ENCODE assay signal across 8 cellular contexts in the genomic region with DNA sequence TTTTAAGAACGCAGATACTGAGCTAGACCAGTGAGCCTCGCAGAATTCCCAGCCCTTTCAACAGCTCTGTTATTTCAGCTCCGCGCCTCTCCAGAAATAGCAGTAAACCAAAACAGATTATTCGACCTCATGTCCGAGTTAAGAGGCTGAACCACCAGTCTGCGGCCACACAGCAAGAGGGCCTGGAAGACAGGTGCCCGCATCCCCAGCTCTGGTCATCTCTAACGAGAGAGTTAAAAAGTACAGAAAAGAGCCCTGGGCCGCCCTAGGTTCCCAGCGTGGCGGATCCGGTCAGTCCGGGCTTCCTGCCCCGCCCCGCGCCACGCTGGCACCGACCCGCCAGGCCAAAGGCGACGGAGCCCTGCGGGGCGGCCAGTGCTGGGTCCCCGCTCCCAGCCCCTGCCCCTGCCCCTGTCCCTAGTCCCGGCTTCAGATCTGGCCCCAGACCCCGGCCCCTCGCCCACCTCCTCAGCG. TPM values are rescaled to one million over a fixed set of nuclear protein-coding genes. Genes with fewer than 3 reads are reported as not detected.
DNase-seq lines count a peak whose midpoint lies in the region; ATAC-seq, FAIRE-seq and TF ChIP-seq lines count a peak whose summit lies in the region.

No MANE protein-coding gene starts in this region.

- H3K9ac ChIP-seq in kidney (ENCODE audit: low read length in 2 of 2) = peak overlapping the region; percentile 82 to 98

- ATAC-seq in HG02981 (IDR thresholded peaks at IDR 0.05; ENCODE audit: unreplicated experiment) = peak; percentile 14

- DNase-seq in GM12864 (ENCODE audit: low read depth) (no peak), RPMI7951 (ENCODE audit: low read depth) (peak; percentile 58), cerebellum (ENCODE audit: low spot score) (peak; percentile 67), kidney (peak; percentile 91), smooth muscle cell of the brain vasculature (ENCODE audit: low read depth, low spot score) (peak; percentile 21), occipital lobe (lab: John Stamatoyannopoulos, UW) (no peak)

- intact Hi-C loops in kidney (cut with DNase I) = no loop called here

- no peak for TF ChIP-seq CTCF in 22Rv1 (IDR thresholded peaks at IDR 0.05)
- no peak for TF ChIP-seq CTCF in GM12864 (IDR thresholded peaks at IDR 0.05; ENCODE audit: low read depth, low read length, missing control alignments)
- no peak for TF ChIP-seq CTCF in kidney (IDR thresholded peaks at IDR 0.05; ENCODE audit: borderline replicate concordance, extremely low read depth, insufficient read depth)

- peaks cover 25 to 29% of the 10 kb centered on the region in 2 donors for H3K36me3 ChIP-seq in kidney (ENCODE audit: control insufficient read depth in 1 of 2, insufficient read depth in 2 of 2, low read length in 2 of 2)

- H3K9me3 ChIP-seq in kidney (ENCODE audit: control insufficient read depth in 1 of 2, low read length in 2 of 2) = no peaks in the 10 kb centered on the region

- H3K27ac ChIP-seq in 22Rv1 (peak overlapping the region; percentile 93), kidney (ENCODE audit: low read depth in 2 of 2, low read length in 2 of 2) (peak overlapping the region; percentile 99)

- peaks cover 4 to 17% of the 10 kb centered on the region in 2 donors for H3K4me1 ChIP-seq in kidney (ENCODE audit: control insufficient read depth in 1 of 2, insufficient read depth in 1 of 2, low read depth in 1 of 2, low read length in 2 of 2)

- peak overlapping the region; percentile 86 for H3K4me3 ChIP-seq in GM12864 (ENCODE audit: low read depth, low read length)
- H3K4me3 ChIP-seq in kidney (ENCODE audit: low read length in 2 of 2) = peak overlapping the region; percentile 86 to 94

- no peak for FAIRE-seq in kidney (lab: Jason Lieb, UNC)

RNA-seq across cellular contexts. Expression of a gene that starts 0.5 kb away (rescaled TPM):
- 141 and 156 TPM in 2 replicates for total RNA-seq in RPMI7951 (2014; rRNA removed; shearing (Covaris generic))
- 43.3 TPM for total RNA-seq in cerebellum
- total RNA-seq in kidney = 220 TPM
- 114 TPM for polyA plus RNA-seq in kidney (ENCODE audit: insufficient read depth, low read depth, low replicate concordance)
- total RNA-seq in occipital lobe = 41.3 TPM

RNA-seq across cellular contexts. Expression of a gene that starts 27.4 kb away (rescaled TPM):
- total RNA-seq in RPMI7951 (2014; rRNA removed; shearing (Covaris generic)) = 19.2 TPM in 2 replicates
- 19.3 TPM for total RNA-seq in cerebellum
- 16.8 TPM for total RNA-seq in kidney
- 8.7 TPM for polyA plus RNA-seq in kidney (ENCODE audit: insufficient read depth, low read depth, low replicate concordance)
- 28.9 TPM for total RNA-seq in occipital lobe

RNA-seq across cellular contexts. Expression of a gene that starts 58.0 kb away (rescaled TPM):
- total RNA-seq in RPMI7951 (2014; rRNA removed; shearing (Covaris generic)) = 17.1 and 23.5 TPM in 2 replicates
- 4.1 TPM for total RNA-seq in cerebellum
- total RNA-seq in kidney = 13.2 TPM
- 32.1 TPM for polyA plus RNA-seq in kidney (ENCODE audit: insufficient read depth, low read depth, low replicate concordance)
- 5.0 TPM for total RNA-seq in occipital lobe

RNA-seq across cellular contexts. Expression of a gene that starts 58.3 kb away (rescaled TPM):
- 23.7 and 28.9 TPM in 2 replicates for total RNA-seq in RPMI7951 (2014; rRNA removed; shearing (Covaris generic))
- total RNA-seq in cerebellum = 6.1 TPM
- total RNA-seq in kidney = 10.1 TPM
- 4.6 TPM for polyA plus RNA-seq in kidney (ENCODE audit: insufficient read depth, low read depth, low replicate concordance)
- total RNA-seq in occipital lobe = 3.0 TPM

Comparison
In these comparisons a context has a peak if more than half of its experiments do, and no peak if none do; other contexts are left out.
1. DNase-seq: peak in RPMI7951 (single experiment), cerebellum (single experiment), kidney (single experiment) and smooth muscle cell of the brain vasculature (single experiment); none in GM12864 (single experiment) and occipital lobe (single experiment).